In the genomic region with DNA sequence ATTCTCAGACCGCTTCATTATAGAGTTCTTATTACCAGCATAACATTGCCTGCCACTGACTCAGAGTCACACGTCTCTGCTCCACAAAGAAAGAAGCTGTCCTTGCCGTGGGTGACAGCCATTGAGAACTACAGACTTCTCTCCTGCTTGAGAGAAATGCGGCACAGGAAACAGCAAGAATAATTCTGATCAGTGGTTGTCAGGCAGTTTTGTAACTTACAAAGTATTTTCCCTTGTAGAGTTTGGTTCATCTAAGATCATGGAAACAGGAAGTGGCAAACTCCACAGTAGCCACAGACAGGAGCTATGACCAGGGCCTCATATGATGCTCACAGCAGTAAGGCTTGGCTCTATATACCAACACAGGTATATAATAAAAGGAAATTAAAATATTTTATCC, we compare ENCODE assay signal across 9 cellular contexts.
DNase-seq lines count a peak whose midpoint lies in the region; ATAC-seq lines count a peak whose summit lies in the region.
"Had no signal": no experiment of that assay in that cellular context is flagged by ENCODE, and none has a peak within 500 bp of the region (broad histone marks: within the 10 kb centered on the region; RNA-seq: fewer than 3 reads in every experiment).

No MANE protein-coding gene starts in this region.

- peaks cover 33% of the 10 kb centered on the region for H3K4me1 Mint-ChIP-seq in activated naive CD8-positive, alpha-beta T cell treated with anti-CD3 and anti-CD28 coated beads, Interleukin-2, amount 50 U/mL, for 24 hours

- ATAC-seq in GM19351 (IDR thresholded peaks at IDR 0.05; ENCODE audit: unreplicated experiment) (peak; percentile 60), GM18517 (IDR thresholded peaks at IDR 0.05; ENCODE audit: unreplicated experiment) (no peak)
- ATAC-seq in activated naive CD8-positive, alpha-beta T cell treated with anti-CD3 and anti-CD28 coated beads, Interleukin-2, amount 50 U/mL, for 24 hours = peak; percentile 93
- ATAC-seq: psoas muscle had no signal

- peak overlapping the region; percentile 90 for H3K27ac Mint-ChIP-seq in activated naive CD8-positive, alpha-beta T cell treated with anti-CD3 and anti-CD28 coated beads, Interleukin-2, amount 50 U/mL, for 24 hours

- H3K36me3 Mint-ChIP-seq in activated naive CD8-positive, alpha-beta T cell treated with anti-CD3 and anti-CD28 coated beads, Interleukin-2, amount 50 U/mL, for 24 hours (ENCODE audit: low read depth) = peaks cover 74% of the 10 kb centered on the region

- H3K4me3 Mint-ChIP-seq in activated naive CD8-positive, alpha-beta T cell treated with anti-CD3 and anti-CD28 coated beads, Interleukin-2, amount 50 U/mL, for 24 hours = peak overlapping the region; percentile 34

- H3K9me3 Mint-ChIP-seq in activated naive CD8-positive, alpha-beta T cell treated with anti-CD3 and anti-CD28 coated beads, Interleukin-2, amount 50 U/mL, for 24 hours = no peaks in the 10 kb centered on the region

- H3K27me3 Mint-ChIP-seq in activated naive CD8-positive, alpha-beta T cell treated with anti-CD3 and anti-CD28 coated beads, Interleukin-2, amount 50 U/mL, for 24 hours = no peaks in the 10 kb centered on the region

- DNase-seq in AML-193 (lab: John Stamatoyannopoulos, UW) (peak; percentile 80 to 87), HK-2 (ENCODE audit: unreplicated experiment) (peak; percentile 8), NAMALWA (ENCODE audit: low spot score) (no peak), NCI-H146 (lab: John Stamatoyannopoulos, UW) (no peak), NCI-H510A (lab: John Stamatoyannopoulos, UW) (no peak)
- DNase-seq in activated naive CD8-positive, alpha-beta T cell treated with anti-CD3 and anti-CD28 coated beads, Interleukin-2, amount 50 U/mL, for 24 hours = peak; percentile 13
- DNase-seq: psoas muscle had no signal

Comparison
In these comparisons a context has a peak if more than half of its experiments do, and no peak if none do; other contexts are left out.
1. DNase-seq: peak in AML-193 (2 of 2), HK-2 (single experiment) and activated naive CD8-positive, alpha-beta T cell treated with anti-CD3 and anti-CD28 coated beads, Interleukin-2, amount 50 U/mL, for 24 hours (single experiment); none in NAMALWA (single experiment), NCI-H146 (single experiment) and NCI-H510A (single experiment).